Comparison of ENCODE assay signal across 8 cellular contexts in the genomic region with DNA sequence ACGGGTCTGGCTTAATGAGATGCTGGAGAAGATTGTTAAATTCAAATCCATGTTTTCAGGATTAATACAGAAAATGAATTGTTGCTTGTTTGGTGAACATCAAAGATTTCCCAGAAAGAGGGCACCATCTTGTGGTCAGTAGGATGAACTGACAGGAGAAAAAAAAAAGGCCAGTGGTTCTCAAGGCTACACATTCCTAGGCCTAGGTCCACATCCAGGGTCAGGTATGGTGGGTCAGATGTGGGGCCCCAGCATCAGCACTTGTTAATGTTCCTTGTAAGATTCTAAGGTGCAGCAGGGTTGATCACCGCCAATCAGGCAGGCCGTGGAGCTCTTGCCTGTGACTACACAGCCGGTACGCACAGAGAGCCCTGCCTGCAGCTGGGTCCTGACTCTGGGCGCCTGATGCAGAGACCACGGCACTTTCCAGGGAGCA. TPM values are rescaled to one million over a fixed set of nuclear protein-coding genes. Genes with fewer than 3 reads are reported as not detected.
A peak's percentile ranks its signal among the peaks of the same experiment; 100 is the strongest.
DNase-seq lines count a peak whose midpoint lies in the region; ATAC-seq and TF ChIP-seq lines count a peak whose summit lies in the region.

No MANE protein-coding gene starts in this region.

- H3K4me3 ChIP-seq in parathyroid adenoma (ENCODE audit: low read depth, low read length) = no peak overlapping the region

- H3K4me1 ChIP-seq in parathyroid adenoma = peaks cover 21% of the 10 kb centered on the region

- H3K9ac ChIP-seq in parathyroid adenoma = no peak overlapping the region

- H3K36me3 ChIP-seq in parathyroid adenoma (ENCODE audit: control insufficient read depth, insufficient read depth, low read length) = no peaks in the 10 kb centered on the region

- no peaks in the 10 kb centered on the region for H3K9me3 ChIP-seq in parathyroid adenoma (ENCODE audit: control insufficient read depth, low read length)

- peak; percentile 88 for TF ChIP-seq CTCF in parathyroid adenoma (IDR thresholded peaks at IDR 0.05)

- H3K27ac ChIP-seq in parathyroid adenoma = no peak overlapping the region

- ATAC-seq in HG03571 (IDR thresholded peaks at IDR 0.05; ENCODE audit: unreplicated experiment) (peak; percentile 55), GM18519 (IDR thresholded peaks at IDR 0.05; ENCODE audit: low FRiP score, unreplicated experiment) (no peak), GM19467 (IDR thresholded peaks at IDR 0.05; ENCODE audit: unreplicated experiment) (no peak)

- no peak overlapping the region for H2AFZ ChIP-seq in parathyroid adenoma

- H3K27me3 ChIP-seq in parathyroid adenoma (ENCODE audit: control insufficient read depth, insufficient read depth, low read length) = no peaks in the 10 kb centered on the region

- peak; percentile 58 for DNase-seq in COLO829 (ENCODE audit: low spot score)
- peak; percentile 52 for DNase-seq in SK-N-DZ (ENCODE audit: low spot score)
- peak; percentile 33 for DNase-seq in fibroblast of the conjunctiva (ENCODE audit: low read depth)
- DNase-seq in T-helper 9 cell = no peak

- H3K4me2 ChIP-seq in parathyroid adenoma (ENCODE audit: low read length) = peak overlapping the region; percentile 8

- no peaks in the 10 kb centered on the region for H3K79me2 ChIP-seq in parathyroid adenoma

RNA-seq across cellular contexts. Expression of a gene that starts 34.0 kb away (rescaled TPM):
- polyA plus RNA-seq in SK-N-DZ (2014; cell fraction: cytosol; rRNA removed) = 25.5 and 26.1 TPM in 2 replicates
- 9.4 and 14.1 TPM in 2 replicates for polyA plus RNA-seq in SK-N-DZ (2014; cell fraction: nucleus; rRNA removed)
